In the genomic region with DNA sequence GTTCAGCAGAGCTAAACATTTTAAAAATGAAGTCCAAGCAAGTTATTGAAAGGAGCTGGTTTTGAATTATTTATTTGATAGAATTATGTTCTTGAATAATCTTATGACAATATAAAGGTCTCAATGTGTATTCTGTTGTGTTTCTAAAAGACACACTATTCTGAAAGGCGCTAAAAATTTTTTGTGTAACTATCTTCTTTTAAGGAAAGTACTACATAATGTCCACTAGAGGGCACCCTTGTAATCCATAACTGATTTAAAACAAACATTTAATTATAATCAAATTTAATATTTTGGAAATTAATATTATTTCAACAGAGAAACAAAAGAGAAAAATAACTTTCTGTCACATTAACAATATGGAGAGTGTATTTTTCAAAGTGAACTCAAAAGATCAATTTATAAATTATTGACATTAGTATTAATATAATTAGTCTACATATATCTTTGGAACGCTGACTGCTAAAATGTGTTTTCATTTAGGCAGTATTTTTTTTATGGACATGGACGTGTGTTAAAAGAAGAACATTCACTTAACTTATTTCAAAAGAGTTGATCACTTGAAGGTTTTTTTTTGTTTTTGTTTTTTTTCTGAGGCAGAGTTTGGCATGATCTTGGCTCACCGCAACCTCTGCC, we compare ENCODE assay signal across 8 cellular contexts.
DNase-seq lines count a peak whose midpoint lies in the region; FAIRE-seq and TF ChIP-seq lines count a peak whose summit lies in the region.

No MANE protein-coding gene starts in this region.

- DNase-seq in SHP77 (lab: John Stamatoyannopoulos, UW), result peak; percentile 38 to 61
- no peak for DNase-seq in SHP77 treated with DMSO at 0.1 percent for 48 hours (lab: John Stamatoyannopoulos, UW)
- peak; percentile 50 for DNase-seq in NAMALWA (ENCODE audit: low spot score)
- DNase-seq in kidney, result no peak
- DNase-seq in mucosa of gallbladder (ENCODE audit: low spot score), result no peak
- no peak for DNase-seq in activated T-cell treated with anti-CD3 and anti-CD28 coated beads, Interleukin-2, amount 50 U/mL, for 1 hour
- no peak for DNase-seq in MG63

- H3K27ac ChIP-seq in VCaP, result peak overlapping the region; percentile 44
- H3K27ac ChIP-seq in kidney (ENCODE audit: low read depth in 2 of 2, low read length in 2 of 2), result no peak overlapping the region

- intact Hi-C loops in kidney (cut with DNase I), result no loop called here

- no peaks in the 10 kb centered on the region for H3K4me1 ChIP-seq in kidney (ENCODE audit: control insufficient read depth in 1 of 2, insufficient read depth in 1 of 2, low read depth in 1 of 2, low read length in 2 of 2)

- FAIRE-seq in kidney (lab: Jason Lieb, UNC), result peak; percentile 98

- H3K9ac ChIP-seq in kidney (ENCODE audit: low read length in 2 of 2), result no peak overlapping the region

- H3K9me3 ChIP-seq in kidney (ENCODE audit: control insufficient read depth in 1 of 2, low read length in 2 of 2), result no peaks in the 10 kb centered on the region
- H3K9me3 ChIP-seq in MG63, result no peaks in the 10 kb centered on the region

- TF ChIP-seq CTCF in VCaP (conservative IDR thresholded peaks at IDR 0.05) (peak; percentile 71), kidney (IDR thresholded peaks at IDR 0.05; ENCODE audit: borderline replicate concordance, extremely low read depth, insufficient read depth) (peak; percentile 30)

- H3K4me3 ChIP-seq in kidney (ENCODE audit: low read length in 2 of 2) (no peak overlapping the region), MG63 (no peak overlapping the region)

- no peaks in the 10 kb centered on the region for H3K36me3 ChIP-seq in kidney (ENCODE audit: control insufficient read depth in 1 of 2, insufficient read depth in 2 of 2, low read length in 2 of 2)
- H3K36me3 ChIP-seq in MG63, result no peaks in the 10 kb centered on the region

- H3K27me3 ChIP-seq in MG63, result no peaks in the 10 kb centered on the region

Comparison
In these comparisons a context has a peak if more than half of its experiments do, and no peak if none do; other contexts are left out.
1. DNase-seq: peak in SHP77 (2 of 2) and NAMALWA (single experiment); none in SHP77 treated with DMSO at 0.1 percent for 48 hours (single experiment), kidney (single experiment), mucosa of gallbladder (single experiment), activated T-cell treated with anti-CD3 and anti-CD28 coated beads, Interleukin-2, amount 50 U/mL, for 1 hour (single experiment) and MG63 (single experiment).